In genomic region chr3:14602006-14602803, GRCh38 we compare ENCODE assay signal across 11 cellular contexts. TPM values are rescaled to one million over a fixed set of nuclear protein-coding genes. Genes with fewer than 3 reads are reported as not detected.
DNase-seq lines count a peak whose midpoint lies in the region; ATAC-seq, FAIRE-seq and TF ChIP-seq lines count a peak whose summit lies in the region.
"Had no signal": no experiment of that assay in that cellular context is flagged by ENCODE, and none has a peak within 500 bp of the region (broad histone marks: within the 10 kb centered on the region; RNA-seq: fewer than 3 reads in every experiment).

No MANE protein-coding gene starts in this region.

- H3K79me2 ChIP-seq in H1 (ENCODE audit: control insufficient read depth in 1 of 2, insufficient read depth in 2 of 2, low read length in 2 of 2) = no peaks in the 10 kb centered on the region
- no peaks in the 10 kb centered on the region for H3K79me2 ChIP-seq in Karpas-422 (ENCODE audit: low read length)

- H3K27ac ChIP-seq in H1 (ENCODE audit: low read depth, low read length) = no peak overlapping the region
- no peak overlapping the region for H3K27ac ChIP-seq in Karpas-422 (ENCODE audit: low read length)

- no peak overlapping the region for H3K14ac ChIP-seq in H1 (ENCODE audit: insufficient read length)

- no peak overlapping the region for H2AFZ ChIP-seq in H1 (ENCODE audit: low read length)
- H2AFZ ChIP-seq in Karpas-422 (ENCODE audit: low read length) = no peak overlapping the region

- POLR2A ChIA-PET in HEK293T (lab: Yijun Ruan, JAX) (no interaction called here), H1 (lab: Charles Lee; ENCODE audit: partially characterized antibody) (interaction anchor here (1.1 to 2.2 kb wide), 2 partner anchors 62 to 88 kb away, joined by 3 to 4 read pairs; partner anchors contain the start of gene GRIP2)

- H3K36me3 Mint-ChIP-seq in neural crest cell (ENCODE audit: low read depth) = no peaks in the 10 kb centered on the region

- H4K20me1 ChIP-seq in H1 (replicated peaks in 1 of 2; ENCODE audit: control insufficient read depth in 1 of 2, insufficient read depth in 2 of 2, low read length in 2 of 2) (peaks cover 0 to 10% of the 10 kb centered on the region in 2 experiments), Karpas-422 (ENCODE audit: insufficient read depth, low read depth, low read length) (no peaks in the 10 kb centered on the region; the same call in 1 of the 2 replicates)

- H3K79me1 ChIP-seq in H1 (ENCODE audit: low read depth, low read length) = peaks cover 4% of the 10 kb centered on the region; the same call in 1 of the 2 replicates

- H4K8ac ChIP-seq in H1 (ENCODE audit: extremely low read depth, insufficient read depth, low read length) = peak overlapping the region; percentile 42

- H3K9ac ChIP-seq in H1 (replicated peaks in 1 of 4; ENCODE audit: extremely low read depth in 1 of 4, low read depth in 3 of 4, low read length in 3 of 4) (peak overlapping the region in 2 of 4 experiments; percentile 41 to 62; a peak in 3 of 7 replicates), Karpas-422 (ENCODE audit: low read length) (no peak overlapping the region)

- in situ Hi-C loops in ACHN (cut with HindIII; ENCODE audit: low pct_ligation_motif_present, low pct_unique_long_range_greater_than_20kb, low sequenced_read_pairs) = no loop called here

- 0 out of 8 replicates have a peak, but pooled peaks cover 0 to 2% (median 0%) of the 10 kb centered on the region in 4 experiments for H3K36me3 ChIP-seq in H1 (ENCODE audit: control insufficient read depth in 2 of 4, insufficient read depth in 4 of 4, low read length in 3 of 4)
- H3K36me3 ChIP-seq in Karpas-422 (ENCODE audit: insufficient read depth, low read length) = no peaks in the 10 kb centered on the region

- TF ChIP-seq EP300 in H1 (IDR thresholded peaks at IDR 0.05; ENCODE audit: borderline replicate concordance in 1 of 2, low read depth in 2 of 2, low read length in 2 of 2) = no peak

- no peak overlapping the region for H4K91ac ChIP-seq in H1 (replicated peaks; ENCODE audit: insufficient read length, low read length)

- TF ChIP-seq POLR2A in H1 (IDR thresholded peaks at IDR 0.05; ENCODE audit: control extremely low read depth in 1 of 2, low read depth in 2 of 2, low read length in 2 of 2) = no peak

- no peak overlapping the region for H3K4ac ChIP-seq in H1 (replicated peaks; ENCODE audit: insufficient read length, low read depth, low read length)

- no peak overlapping the region; the same call in 1 of the 2 replicates for H2BK12ac ChIP-seq in H1 (ENCODE audit: low read depth, low read length)

- H3K23me2 ChIP-seq in H1 (ENCODE audit: low read depth, low read length) = peaks cover 10% of the 10 kb centered on the region; the same call in 1 of the 2 replicates

- H3K4me1 ChIP-seq in H1 (replicated peaks in 1 of 4; ENCODE audit: control insufficient read depth in 3 of 4, insufficient read depth in 4 of 4, low read length in 3 of 4) (peaks cover 0 to 12% (median 9%) of the 10 kb centered on the region in 4 experiments; a peak in 6 of 7 replicates), Karpas-422 (ENCODE audit: low read length) (peaks cover 8% of the 10 kb centered on the region)

- no peak overlapping the region for H4K5ac ChIP-seq in H1 (ENCODE audit: insufficient read length, low read depth, low read length)

- no peaks in the 10 kb centered on the region for H3K9me3 ChIP-seq in H1 (ENCODE audit: insufficient read depth in 2 of 2, low read depth in 1 of 2, low read length in 1 of 2)
- H3K9me3 ChIP-seq in Karpas-422 (ENCODE audit: low read length) = no peaks in the 10 kb centered on the region

- ATAC-seq in GM21786 (IDR thresholded peaks at IDR 0.05; ENCODE audit: unreplicated experiment) = no peak

- no peaks in the 10 kb centered on the region for H3K9me2 ChIP-seq in Karpas-422 (replicated peaks; ENCODE audit: insufficient read depth, low read length)

- H3K27me3 ChIP-seq in H1 (replicated peaks in 1 of 4; ENCODE audit: control insufficient read depth in 3 of 4, extremely low read depth in 1 of 4, insufficient read depth in 3 of 4, low read length in 3 of 4) = peaks cover 0 to 14% (median 10%) of the 10 kb centered on the region in 4 experiments; a peak in 5 of 7 replicates
- H3K27me3 ChIP-seq in Karpas-422 (ENCODE audit: low read length) = no peaks in the 10 kb centered on the region

- H3K4me3 ChIP-seq in H1 (ENCODE audit: extremely low read depth in 1 of 4, insufficient read depth in 2 of 4, low read depth in 3 of 4, low read length in 4 of 4) (peak overlapping the region; percentile 45 to 73 (median 52)), Karpas-422 (ENCODE audit: low read length) (no peak overlapping the region)

- no peak for FAIRE-seq in H1 (lab: Jason Lieb, UNC)

- H3K4me3 Mint-ChIP-seq in neural crest cell = peak overlapping the region; percentile 74

- no peaks in the 10 kb centered on the region for H3K9me3 Mint-ChIP-seq in neural crest cell

- H2BK5ac ChIP-seq in H1 (ENCODE audit: low read depth, low read length) = no peak overlapping the region

- no peak overlapping the region for H3K27ac Mint-ChIP-seq in neural crest cell (ENCODE audit: unreplicated experiment)

- peaks cover 69% of the 10 kb centered on the region for H3K27me3 Mint-ChIP-seq in neural crest cell (ENCODE audit: low read depth)

- H2BK15ac ChIP-seq in H1 (ENCODE audit: low read length) = no peak overlapping the region

- DNase-seq in ACHN (peak; percentile 12), HEK293T (ENCODE audit: extremely low spot score) (peak; percentile 39), H1 (ENCODE audit: low read depth in 1 of 2, low spot score in 2 of 2) (peak in 1 of 2 experiments; percentile 67), neural crest cell (ENCODE audit: low read depth, low spot score) (no peak), Karpas-422 (no peak)
- no peak for DNase-seq in activated CD8-positive, alpha-beta memory T cell treated with anti-CD3 and anti-CD28 coated beads for 24 hours
- DNase-seq in activated CD4-positive, alpha-beta T cell treated with anti-CD3 and anti-CD28 coated beads for 48 hours = no peak
- DNase-seq: activated CD8-positive, alpha-beta memory T cell treated with anti-CD3 and anti-CD28 coated beads, Interleukin-2, amount 50 U/mL, for 4 hours; DND-41; NCI-H1105 treated with DMSO at 0.1 percent for 48 hours had no signal

- H3K23ac ChIP-seq in H1 (ENCODE audit: insufficient read length) = no peak overlapping the region

- 5% methylated on average over 31 of the region's 66 CpGs; no CpG with 5 or more reads in 1 of the 2 experiments for WGBS in H1 (ENCODE audit: extremely low coverage in 1 of 2, insufficient coverage in 1 of 2, insufficient read length in 1 of 2, insufficient replicate concordance in 2 of 2, low coverage in 1 of 2, low lambda C conversion rate in 2 of 2, missing lambda C conversion rate in 1 of 2), 2 experiments

- H3K4me2 ChIP-seq in H1 (ENCODE audit: insufficient read depth in 1 of 2, low read depth in 2 of 2, low read length in 2 of 2) (peak overlapping the region; percentile 48 to 93), Karpas-422 (ENCODE audit: low read depth, low read length, poor library complexity, severe bottlenecking) (no peak overlapping the region)

- CTCF ChIA-PET in HEK293T (lab: Yijun Ruan, JAX) = no interaction called here
- CTCF ChIA-PET in H1 (lab: Charles Lee; ENCODE audit: partially characterized antibody) = interaction anchor here (0.7 to 2.3 kb wide), 25 partner anchors 9 to 341 kb away, joined by 3 to 10 read pairs (median 4); no protein-coding TSS in a partner anchor

- no peak overlapping the region for H3K56ac ChIP-seq in H1 (replicated peaks; ENCODE audit: insufficient read length, low read depth, low read length)

- H3K4me1 Mint-ChIP-seq in neural crest cell = peaks cover 38% of the 10 kb centered on the region

- no peak overlapping the region for H2BK20ac ChIP-seq in H1 (ENCODE audit: low read length)

- no peak overlapping the region for H2AK5ac ChIP-seq in H1 (ENCODE audit: low read depth, low read length)

- H3K18ac ChIP-seq in H1 (ENCODE audit: extremely low read depth, low read length) = peak overlapping the region; percentile 86

- peak in 1 of 2 experiments; percentile 21; a peak in 1 of 4 replicates for TF ChIP-seq RAD21 in H1 (IDR thresholded peaks at IDR 0.05 in 1 of 2, conservative IDR thresholded peaks at IDR 0.05 in 1 of 2; ENCODE audit: low read depth in 2 of 2, low read length in 2 of 2)

- TF ChIP-seq CTCF in H1 (IDR thresholded peaks at IDR 0.05; ENCODE audit: control extremely low read depth in 1 of 3, insufficient read depth in 1 of 3, low read depth in 1 of 3, low read length in 3 of 3) (peak; percentile 38 to 43 (median 41)), neural crest cell (conservative IDR thresholded peaks at IDR 0.05) (peak; percentile 59)

- H2BK120ac ChIP-seq in H1 (replicated peaks; ENCODE audit: low read depth, low read length) = no peak overlapping the region

TF ChIP-seq in HEK293T, 16 proteins besides CTCF, POLR2A, EP300 and RAD21 (continues in another document):
- TF ChIP-seq FOXK2 (IDR thresholded peaks at IDR 0.05) (no peak), SP1 (IDR thresholded peaks at IDR 0.05) (no peak), L3MBTL2 (conservative IDR thresholded peaks at IDR 0.05) (no peak; the same call in 1 of the 2 replicates)

TF ChIP-seq in H1, 55 proteins besides CTCF, POLR2A, EP300 and RAD21 (continues in another document):
- TF ChIP-seq RBBP5 (IDR thresholded peaks at IDR 0.05; ENCODE audit: borderline replicate concordance, low read depth, low read length) (0 out of 2 replicates have a peak, but pooled peaks have one; percentile 26), SUZ12 (IDR thresholded peaks at IDR 0.05; ENCODE audit: low read length) (peak; percentile 9; the same call in 1 of the 2 replicates), GTF2F1 (IDR thresholded peaks at IDR 0.05; ENCODE audit: borderline replicate concordance, low read depth, low read length) (no peak)

RNA-seq across cellular contexts. Expression of gene CCDC174, which starts 49.4 kb away (rescaled TPM):
- total RNA-seq in H1 (2021; fragmentation: NEBNext Ultra II Directional; extraction: Animal tissue kit (Norgen Biotek cat#: 25700)) = 11.9 and 14.1 TPM in 2 replicates
- polyA plus RNA-seq in H1 (2011; rRNA removed) = 3.5 and 5.5 TPM in 2 replicates
- 5.2 TPM for polyA plus RNA-seq in H1 (2011; cell fraction: cytosol; rRNA removed)
- 8.5 TPM for polyA plus RNA-seq in H1 (2011; cell fraction: nucleus; rRNA removed)
- 8.1 to 10.3 TPM (median 8.9 TPM) in 4 replicates for polyA plus RNA-seq in H1 (2012, experiment 1 of 2)
- polyA plus RNA-seq in H1 (2012, experiment 2 of 2) = 1.4 TPM
- polyA plus RNA-seq in H1 (2013, experiment 1 of 2) = 12.0 TPM
- polyA plus RNA-seq in H1 (2013, experiment 2 of 2) = 10.3 TPM
- 3.7 and 4.2 TPM in 2 replicates for polyA minus RNA-seq in H1 (2011; rRNA and poly(A)+ RNA removed)
- polyA minus RNA-seq in H1 (2011; cell fraction: cytosol; rRNA and poly(A)+ RNA removed) = 2.9 TPM
- 6.6 TPM for polyA minus RNA-seq in H1 (2011; cell fraction: nucleus; rRNA and poly(A)+ RNA removed)
- total RNA-seq in neural crest cell = 18.5 and 21.1 TPM in 2 replicates
- 16.7 and 17.3 TPM in 2 replicates for total RNA-seq in Karpas-422 (2014; rRNA removed; shearing (Covaris generic); ENCODE audit: low replicate concordance)

Comparison
In these comparisons a context has a peak if more than half of its experiments do, and no peak if none do; other contexts are left out.
1. DNase-seq: peak in ACHN (single experiment) and HEK293T (single experiment); none in neural crest cell (single experiment), Karpas-422 (single experiment), activated CD8-positive, alpha-beta memory T cell treated with anti-CD3 and anti-CD28 coated beads for 24 hours (single experiment) and activated CD4-positive, alpha-beta T cell treated with anti-CD3 and anti-CD28 coated beads for 48 hours (single experiment).